In genomic region chr5:132268698-132269551, GRCh38 we compare ENCODE assay signal across 9 cellular contexts. TPM values are rescaled to one million over a fixed set of nuclear protein-coding genes. Genes with fewer than 3 reads are reported as not detected.
DNase-seq lines count a peak whose midpoint lies in the region; ATAC-seq and TF ChIP-seq lines count a peak whose summit lies in the region.
"Had no signal": no experiment of that assay in that cellular context is flagged by ENCODE, and none has a peak within 500 bp of the region (broad histone marks: within the 10 kb centered on the region; RNA-seq: fewer than 3 reads in every experiment).

No MANE protein-coding gene starts in this region.

- H3K9me3 Mint-ChIP-seq in activated CD8-positive, alpha-beta T cell treated with anti-CD3 and anti-CD28 coated beads for 36 hours: no peaks in the 10 kb centered on the region
- H3K9me3 Mint-ChIP-seq: T-helper 1 cell treated with Interleukin-12 subunit alpha and Interleukin-12 subunit beta and Interleukin-4 antibody, amounts not matched to agents 30 μg/mL and 1 μg/mL, for 36 hours had no signal

- no peak overlapping the region; the same call in 1 of the 2 replicates for H2BK20ac ChIP-seq in IMR-90 (ENCODE audit: low read depth, low read length)

- H2AK9ac ChIP-seq in IMR-90 (replicated peaks; ENCODE audit: low read depth, low read length, poor library complexity): peak overlapping the region; percentile 87

- H3K4me2 ChIP-seq in IMR-90 (ENCODE audit: low read depth, low read length): no peak overlapping the region

- H3K36me3 ChIP-seq in IMR-90 (ENCODE audit: control insufficient read depth, insufficient read depth, low read length): peaks cover 64% of the 10 kb centered on the region

- H3K79me1 ChIP-seq in IMR-90 (ENCODE audit: low read depth in 1 of 2, low read length in 2 of 2): peaks cover 21 to 67% of the 10 kb centered on the region in 2 experiments

- in situ Hi-C loops in IMR-90 (cut with MboI; ENCODE audit: low sequenced_read_pairs): no loop called here

- no peak for TF ChIP-seq CTCF in GM10248 (IDR thresholded peaks at IDR 0.05; ENCODE audit: control extremely low read depth, extremely low read depth, low read depth, missing control alignments)
- TF ChIP-seq CTCF in IMR-90 (conservative IDR thresholded peaks at IDR 0.05; ENCODE audit: low read depth, low read length): no peak
- TF ChIP-seq CTCF in lower leg skin (IDR thresholded peaks at IDR 0.05): no peak
- no peak for TF ChIP-seq CTCF in activated CD8-positive, alpha-beta T cell treated with anti-CD3 and anti-CD28 coated beads for 36 hours (IDR thresholded peaks at IDR 0.05)

- no peak overlapping the region for H3K4me3 ChIP-seq in IMR-90 (ENCODE audit: insufficient read depth, low read depth, low read length)
- H3K4me3 ChIP-seq in lower leg skin (ENCODE audit: low read depth, poor library complexity, severe bottlenecking): no peak overlapping the region

- peak overlapping the region; percentile 62 for H2BK5ac ChIP-seq in IMR-90 (ENCODE audit: low read depth, low read length, poor library complexity, severe bottlenecking)

- no CpG with 5 or more reads among the region's 8 CpGs for WGBS in IMR-90 (ENCODE audit: extremely low coverage in 2 of 2, insufficient read length in 1 of 2), 2 experiments
- WGBS in lower leg skin, 2 donors: 51 to 71% methylated on average over 7 to 8 of the region's 8 CpGs

- peak overlapping the region; percentile 73 for H4K91ac ChIP-seq in IMR-90 (ENCODE audit: insufficient read depth, low read depth, low read length)

- DNase-seq in GM10248 (ENCODE audit: extremely low spot score) (peak; percentile 74), IMR-90 (peak; percentile 76), lower leg skin (ENCODE audit: low spot score in 2 of 2) (peak; percentile 14 to 85), NCI-H748 treated with DMSO at 0.1 percent for 48 hours (lab: John Stamatoyannopoulos, UW) (no peak), CD1c-positive myeloid dendritic cell (ENCODE audit: extremely low spot score) (no peak)
- no peak for DNase-seq in activated CD8-positive, alpha-beta T cell treated with anti-CD3 and anti-CD28 coated beads for 36 hours
- DNase-seq in stimulated activated CD4-positive, alpha-beta T cell treated with anti-CD3 and anti-CD28 coated beads, Interleukin-2, amount 100 ng/mL, for 48 hours: no peak

- peak overlapping the region; percentile 52; the same call in 1 of the 3 replicates for H2BK15ac ChIP-seq in IMR-90 (ENCODE audit: low read depth, low read length)

- H2AK5ac ChIP-seq in IMR-90 (ENCODE audit: low read depth, low read length): peak overlapping the region; percentile 87; the same call in 1 of the 2 replicates

- TF ChIP-seq RAD21 in IMR-90 (IDR thresholded peaks at IDR 0.05; ENCODE audit: low read length): no peak

- peak overlapping the region; percentile 38 for H2AFZ ChIP-seq in IMR-90 (replicated peaks; ENCODE audit: low read length, poor library complexity)

- BruUV-seq in IMR-90 (replicated peaks; lab: Mats Ljungman, UMichigan): no TSS peak

- dilution Hi-C loops in IMR-90 (cut with HindIII; ENCODE audit: low sequenced_read_pairs, unreplicated experiment): no loop called here

- no peaks in the 10 kb centered on the region for H3K36me3 Mint-ChIP-seq in activated CD8-positive, alpha-beta T cell treated with anti-CD3 and anti-CD28 coated beads for 36 hours (ENCODE audit: low read depth)

- H3K23ac ChIP-seq in IMR-90 (ENCODE audit: low read depth, low read length): peak overlapping the region; percentile 46; the same call in 1 of the 2 replicates

- H3K9ac ChIP-seq in IMR-90 (ENCODE audit: low read depth, low read length): no peak overlapping the region

- peak overlapping the region; percentile 85 for H3K4ac ChIP-seq in IMR-90 (ENCODE audit: low read depth, low read length)

- no peaks in the 10 kb centered on the region for H3K27me3 ChIP-seq in IMR-90 (ENCODE audit: control insufficient read depth, insufficient read depth, low read length)

- peaks cover 44% of the 10 kb centered on the region for H3K4me1 ChIP-seq in IMR-90 (ENCODE audit: control insufficient read depth, insufficient read depth, low read length)

- H3K27me3 Mint-ChIP-seq in activated CD8-positive, alpha-beta T cell treated with anti-CD3 and anti-CD28 coated beads for 36 hours: peaks cover 9% of the 10 kb centered on the region

- H4K8ac ChIP-seq in IMR-90 (ENCODE audit: low read depth in 2 of 2, low read length in 2 of 2): peak overlapping the region in 1 of 2 experiments; percentile 66; a peak in 3 of 4 replicates

- CTCF ChIA-PET in GM10248 (lab: Yijun Ruan, JAX) (interaction anchor here (1.0 to 8.2 kb wide), 6 partner anchors 9 to 206 kb away, joined by 3 to 81 read pairs (median 7); partner anchors contain the start of gene SLC22A4), IMR-90 (lab: Yijun Ruan, JAX) (interaction anchor here (1.1 kb wide), 1 partner anchor 44 kb away, joined by 3 read pairs; no protein-coding TSS in a partner anchor)
- CTCF ChIA-PET in activated CD8-positive, alpha-beta T cell treated with anti-CD3 and anti-CD28 coated beads for 36 hours (lab: Charles Lee): interaction anchor here (1.0 to 1.5 kb wide), 3 partner anchors 79 to 204 kb away, joined by 3 to 4 read pairs (median 4); no protein-coding TSS in a partner anchor

- peak overlapping the region; percentile 12; the same call in 1 of the 2 replicates for H4K5ac ChIP-seq in IMR-90 (ENCODE audit: low read depth, low read length)

- peaks cover 58% of the 10 kb centered on the region for H3K9me1 ChIP-seq in IMR-90 (ENCODE audit: insufficient read depth, low read length)

- H3K4me1 Mint-ChIP-seq in activated CD8-positive, alpha-beta T cell treated with anti-CD3 and anti-CD28 coated beads for 36 hours (ENCODE audit: low read depth): peaks cover 28% of the 10 kb centered on the region

- no peak overlapping the region for H3K56ac ChIP-seq in IMR-90 (ENCODE audit: extremely low read depth, insufficient read depth, low read length)

- H3K27ac ChIP-seq in IMR-90 (ENCODE audit: insufficient read depth, low read length): peak overlapping the region; percentile 4

- TF ChIP-seq POLR2A in IMR-90 (IDR thresholded peaks at IDR 0.05; ENCODE audit: low read depth, low read length) (no peak), lower leg skin (IDR thresholded peaks at IDR 0.05) (no peak)

- H3K18ac ChIP-seq in IMR-90 (ENCODE audit: low read depth, low read length): peak overlapping the region; percentile 45; the same call in 1 of the 2 replicates

- H3K9me3 ChIP-seq in IMR-90 (ENCODE audit: control insufficient read depth, insufficient read depth, low read length): no peaks in the 10 kb centered on the region

- no peak overlapping the region for H3K27ac Mint-ChIP-seq in activated CD8-positive, alpha-beta T cell treated with anti-CD3 and anti-CD28 coated beads for 36 hours
- H3K27ac Mint-ChIP-seq: T-helper 1 cell treated with Interleukin-12 subunit alpha and Interleukin-12 subunit beta and Interleukin-4 antibody, amounts not matched to agents 30 μg/mL and 1 μg/mL, for 36 hours had no signal

- peak overlapping the region; percentile 85 for H3K14ac ChIP-seq in IMR-90 (replicated peaks; ENCODE audit: low read depth, low read length)

- intact Hi-C loops in IMR-90 (cut with micrococcal nuclease) (loop anchor here (2.0 kb wide), 1 partner anchor 100 kb away; the partner anchor contains the start of gene SLC22A5), lower leg skin (cut with DNase I; ENCODE audit: low total_unique reads) (no loop called here)
- intact Hi-C loops in activated CD8-positive, alpha-beta T cell treated with anti-CD3 and anti-CD28 coated beads for 36 hours (cut with micrococcal nuclease): no loop called here

- POLR2A ChIA-PET in GM10248 (lab: Yijun Ruan, JAX): interaction anchor here (0.7 kb wide), 1 partner anchor 31 kb away, joined by 4 read pairs; no protein-coding TSS in a partner anchor
- POLR2A ChIA-PET in IMR-90 (lab: Charles Lee; ENCODE audit: unreplicated experiment): interaction anchor here (0.6 kb wide), 1 partner anchor 189 kb away, joined by 8 read pairs; no protein-coding TSS in a partner anchor
- POLR2A ChIA-PET in activated CD8-positive, alpha-beta T cell treated with anti-CD3 and anti-CD28 coated beads for 36 hours (lab: Charles Lee): interaction anchor here (0.6 to 2.4 kb wide), 2 partner anchors 11 to 25 kb away, joined by 3 to 7 read pairs; partner anchors contain the start of gene SLC22A4

- no peak overlapping the region for H3K4me3 Mint-ChIP-seq in activated CD8-positive, alpha-beta T cell treated with anti-CD3 and anti-CD28 coated beads for 36 hours
- H3K4me3 Mint-ChIP-seq: T-helper 1 cell treated with Interleukin-12 subunit alpha and Interleukin-12 subunit beta and Interleukin-4 antibody, amounts not matched to agents 30 μg/mL and 1 μg/mL, for 36 hours had no signal

- ATAC-seq in GM21619 (IDR thresholded peaks at IDR 0.05; ENCODE audit: unreplicated experiment) (peak; percentile 79), IMR-90 (ENCODE audit: low read depth) (peak; percentile 21)
- no peak for ATAC-seq in activated CD8-positive, alpha-beta T cell treated with anti-CD3 and anti-CD28 coated beads for 36 hours

- peaks cover 3% of the 10 kb centered on the region for H4K20me1 ChIP-seq in IMR-90 (ENCODE audit: insufficient read depth, low read length)

- peak overlapping the region; percentile 39; the same call in 1 of the 2 replicates for H2BK120ac ChIP-seq in IMR-90 (ENCODE audit: low read depth, low read length)

RNA-seq across cellular contexts. Expression of gene PDLIM4, which starts 11.4 kb away (rescaled TPM):
- total RNA-seq in IMR-90 (2012; rRNA removed) (61.1 and 97.5 TPM in 2 replicates), lower leg skin (100 to 1,000 TPM in 1 of 4 donors, 10 to 100 TPM in 3; 52.5 to 191 (median 85.9) TPM)
- 214 and 225 TPM in 2 replicates for polyA plus RNA-seq in IMR-90 (2012; rRNA removed)
- polyA plus RNA-seq in IMR-90 (2012; cell fraction: cytosol; rRNA removed): 62.0 and 132 TPM in 2 replicates
- 199 and 416 TPM in 2 replicates for polyA plus RNA-seq in IMR-90 (2012; cell fraction: nucleus; rRNA removed; ENCODE audit: low replicate concordance)
- total RNA-seq in activated CD8-positive, alpha-beta T cell treated with anti-CD3 and anti-CD28 coated beads for 36 hours: not detected

RNA-seq across cellular contexts. Expression of gene SLC22A4, which starts 25.3 kb away (rescaled TPM):
- total RNA-seq in IMR-90 (2012; rRNA removed) (2.8 and 3.2 TPM in 2 replicates), lower leg skin (1 to 10 TPM in 3 of 4 donors, under 1 TPM in 1; 0.27 to 1.8 (median 1.8) TPM)
- polyA plus RNA-seq in IMR-90 (2012; rRNA removed): 2.5 and 2.6 TPM in 2 replicates
- 1.2 and 2.1 TPM in 2 replicates for polyA plus RNA-seq in IMR-90 (2012; cell fraction: cytosol; rRNA removed)
- 7.0 and 12.7 TPM in 2 replicates for polyA plus RNA-seq in IMR-90 (2012; cell fraction: nucleus; rRNA removed; ENCODE audit: low replicate concordance)
- total RNA-seq in activated CD8-positive, alpha-beta T cell treated with anti-CD3 and anti-CD28 coated beads for 36 hours: under 1 TPM; 0.74 to 0.88 TPM

RNA-seq across cellular contexts. Expression of gene P4HA2, which starts 41.3 kb away (rescaled TPM):
- total RNA-seq in IMR-90 (2012; rRNA removed) (190 and 225 TPM in 2 replicates), lower leg skin (10 to 100 TPM; 18.0 to 40.5 (median 26.7) TPM)
- 184 and 186 TPM in 2 replicates for polyA plus RNA-seq in IMR-90 (2012; rRNA removed)
- polyA plus RNA-seq in IMR-90 (2012; cell fraction: cytosol; rRNA removed): 144 and 191 TPM in 2 replicates
- 99.1 and 183 TPM in 2 replicates for polyA plus RNA-seq in IMR-90 (2012; cell fraction: nucleus; rRNA removed; ENCODE audit: low replicate concordance)
- total RNA-seq in activated CD8-positive, alpha-beta T cell treated with anti-CD3 and anti-CD28 coated beads for 36 hours: 10 to 100 TPM; 17.3 to 18.6 TPM

Comparison
In these comparisons a context has a peak if more than half of its experiments do, and no peak if none do; other contexts are left out.
1. DNase-seq: peak in GM10248 (single experiment), IMR-90 (single experiment) and lower leg skin (2 of 2); none in activated CD8-positive, alpha-beta T cell treated with anti-CD3 and anti-CD28 coated beads for 36 hours (single experiment), NCI-H748 treated with DMSO at 0.1 percent for 48 hours (single experiment), stimulated activated CD4-positive, alpha-beta T cell treated with anti-CD3 and anti-CD28 coated beads, Interleukin-2, amount 100 ng/mL, for 48 hours (0 of 2) and CD1c-positive myeloid dendritic cell (single experiment).
2. RNA of gene PDLIM4, which starts 11.4 kb away (total RNA-seq): 52.5 to 191 TPM in lower leg skin and 61.1 to 97.5 TPM in IMR-90; not detected in activated CD8-positive, alpha-beta T cell treated with anti-CD3 and anti-CD28 coated beads for 36 hours; every median in the first group is over 10 times any median in the second.